16 cellular contexts compared by ENCODE assay signal in genomic region chr7:14420768-14421167, GRCh38.
"Had no signal": no experiment of that assay in that cellular context is flagged by ENCODE, and none has a peak within 500 bp of the region (broad histone marks: within the 10 kb centered on the region; RNA-seq: fewer than 3 reads in every experiment).

No MANE protein-coding gene starts in this region.

- H3K27me3 ChIP-seq: ascending aorta, gastrocnemius medialis, left lung, stomach, upper lobe of right lung had no signal

- DNase-seq: activated CD4-positive, alpha-beta T cell treated with anti-CD3 and anti-CD28 coated beads, Interleukin-2, amount 50 U/mL, for 4 hours; activated gamma-delta T cell; cerebellar nuclear complex; cortex of kidney; gastrocnemius medialis; head of caudate nucleus; kidney; left lung; mammary epithelial cell; nephron progenitor cell; psoas muscle; right cardiac atrium; stomach; upper lobe of right lung; WERI-Rb-1 had no signal

- H3K4me3 ChIP-seq: ascending aorta, gastrocnemius medialis, left lung, psoas muscle, stomach, upper lobe of right lung had no signal

- H3K9me3 ChIP-seq: ascending aorta, gastrocnemius medialis, left lung, psoas muscle, stomach, upper lobe of right lung had no signal

- ATAC-seq: gastrocnemius medialis, left lung, psoas muscle, right cardiac atrium, upper lobe of right lung had no signal

- H3K27ac ChIP-seq: ascending aorta, gastrocnemius medialis, left lung, psoas muscle, stomach, upper lobe of right lung, WERI-Rb-1 had no signal

- H3K36me3 ChIP-seq: ascending aorta, gastrocnemius medialis, left lung, stomach, upper lobe of right lung, WERI-Rb-1 had no signal

- H3K4me1 ChIP-seq: ascending aorta, gastrocnemius medialis, left lung, psoas muscle, stomach, upper lobe of right lung had no signal
